In genomic region chr1:82220754-82221153, GRCh38 we compare ENCODE assay signal across 16 cellular contexts.
A peak's percentile ranks its signal among the peaks of the same experiment; 100 is the strongest.
DNase-seq lines count a peak whose midpoint lies in the region; ATAC-seq, FAIRE-seq and TF ChIP-seq lines count a peak whose summit lies in the region.
"Had no signal": no experiment of that assay in that cellular context is flagged by ENCODE, and none has a peak within 500 bp of the region (broad histone marks: within the 10 kb centered on the region; RNA-seq: fewer than 3 reads in every experiment).

No MANE protein-coding gene starts in this region.

- H3K4ac ChIP-seq in H1 (replicated peaks; ENCODE audit: insufficient read length, low read depth, low read length): no peak overlapping the region

- DNase-seq in GM23338 (ENCODE audit: low spot score) (no peak), H1 (ENCODE audit: low read depth in 1 of 2, low spot score in 2 of 2) (no peak), neural crest cell (ENCODE audit: low read depth, low spot score) (no peak), glutamatergic neuron (no peak), SKM-1 (lab: John Stamatoyannopoulos, UW; ENCODE audit: unreplicated experiment) (no peak), erythroblast (lab: John Stamatoyannopoulos, UW) (no peak), cardiac septum (ENCODE audit: low spot score) (no peak)
- DNase-seq: 8988T; Calu3; CD4-positive, alpha-beta memory T cell; DMS79 treated with DMSO at 0.1 percent for 48 hours; HCEC 1CT had no signal

- no peak overlapping the region for H2BK120ac ChIP-seq in H1 (replicated peaks; ENCODE audit: low read depth, low read length)

- ATAC-seq in GM23338: peak; percentile 53
- ATAC-seq: GM12878 had no signal

- no peak overlapping the region for H3K23ac ChIP-seq in H1 (ENCODE audit: insufficient read length)

- H2AK5ac ChIP-seq in H1 (ENCODE audit: low read depth, low read length): no peak overlapping the region

- no peak overlapping the region for H3K14ac ChIP-seq in H1 (ENCODE audit: insufficient read length)

- intact Hi-C loops in cardiac septum (cut with DNase I): no loop called here

- H3K79me1 ChIP-seq in H1 (ENCODE audit: low read depth, low read length): no peaks in the 10 kb centered on the region

- H3K27me3 Mint-ChIP-seq in GM23338 (ENCODE audit: insufficient read depth, low read depth, poor library complexity): no peaks in the 10 kb centered on the region
- H3K27me3 Mint-ChIP-seq in neural crest cell (ENCODE audit: low read depth): no peaks in the 10 kb centered on the region
- H3K27me3 Mint-ChIP-seq in glutamatergic neuron (ENCODE audit: unreplicated experiment): no peaks in the 10 kb centered on the region
- H3K27me3 Mint-ChIP-seq: CD4-positive, alpha-beta memory T cell had no signal

- no peaks in the 10 kb centered on the region for H3F3A ChIP-seq in GM23338 (replicated peaks; ENCODE audit: low read depth)

- H3K79me2 ChIP-seq in GM23338 (replicated peaks; ENCODE audit: insufficient read depth) (no peaks in the 10 kb centered on the region), H1 (ENCODE audit: control insufficient read depth in 1 of 2, insufficient read depth in 2 of 2, low read length in 2 of 2) (no peaks in the 10 kb centered on the region)

- H3K23me2 ChIP-seq in H1 (ENCODE audit: low read depth, low read length): no peaks in the 10 kb centered on the region

- H3K9me3 Mint-ChIP-seq in GM23338 (no peaks in the 10 kb centered on the region), neural crest cell (no peaks in the 10 kb centered on the region), glutamatergic neuron (ENCODE audit: unreplicated experiment) (no peaks in the 10 kb centered on the region)

- no peak overlapping the region for H3K4me2 ChIP-seq in GM23338
- no peak overlapping the region for H3K4me2 ChIP-seq in H1 (ENCODE audit: insufficient read depth in 1 of 2, low read depth in 2 of 2, low read length in 2 of 2)
- H3K4me2 ChIP-seq: BLaER1 had no signal

- TF ChIP-seq CTCF in GM23338 (conservative IDR thresholded peaks at IDR 0.05; ENCODE audit: low read depth in 2 of 2) (no peak), H1 (IDR thresholded peaks at IDR 0.05; ENCODE audit: control extremely low read depth in 1 of 3, insufficient read depth in 1 of 3, low read depth in 1 of 3, low read length in 3 of 3) (no peak), neural crest cell (conservative IDR thresholded peaks at IDR 0.05) (no peak), glutamatergic neuron (IDR thresholded peaks at IDR 0.05; ENCODE audit: partially characterized antibody, unreplicated experiment) (no peak)

- H2AFZ ChIP-seq in GM23338 (no peak overlapping the region), H1 (ENCODE audit: low read length) (no peak overlapping the region)

- no peak overlapping the region for H3K4me3 Mint-ChIP-seq in GM23338
- no peak overlapping the region for H3K4me3 Mint-ChIP-seq in neural crest cell
- no peak overlapping the region for H3K4me3 Mint-ChIP-seq in glutamatergic neuron (ENCODE audit: unreplicated experiment)
- H3K4me3 Mint-ChIP-seq: CD14-positive monocyte; CD4-positive, alpha-beta memory T cell had no signal

- H3K27ac Mint-ChIP-seq in GM23338 (no peak overlapping the region), neural crest cell (ENCODE audit: unreplicated experiment) (peak overlapping the region; percentile 9), glutamatergic neuron (ENCODE audit: unreplicated experiment) (no peak overlapping the region)
- H3K27ac Mint-ChIP-seq: CD14-positive monocyte; CD4-positive, alpha-beta memory T cell had no signal

- H2BK12ac ChIP-seq in H1 (ENCODE audit: low read depth, low read length): no peak overlapping the region

- H3K36me3 ChIP-seq in GM23338 (ENCODE audit: insufficient read depth): no peaks in the 10 kb centered on the region
- H3K36me3 ChIP-seq in H1 (ENCODE audit: control insufficient read depth in 2 of 4, insufficient read depth in 4 of 4, low read length in 3 of 4): no peaks in the 10 kb centered on the region
- H3K36me3 ChIP-seq: BLaER1 had no signal

- H3K4me1 ChIP-seq in GM23338 (ENCODE audit: insufficient read depth) (no peaks in the 10 kb centered on the region), H1 (replicated peaks in 1 of 4; ENCODE audit: control insufficient read depth in 3 of 4, insufficient read depth in 4 of 4, low read length in 3 of 4) (peaks cover 0 to 3% (median 0%) of the 10 kb centered on the region in 4 experiments; a peak in 1 of 7 replicates)
- H3K4me1 ChIP-seq: BLaER1 had no signal

- no peak overlapping the region for H2BK15ac ChIP-seq in H1 (ENCODE audit: low read length)

- POLR2A ChIA-PET in H1 (lab: Charles Lee; ENCODE audit: partially characterized antibody): no interaction called here

- no peak overlapping the region for H3K9ac ChIP-seq in H1 (replicated peaks in 1 of 4; ENCODE audit: extremely low read depth in 1 of 4, low read depth in 3 of 4, low read length in 3 of 4)
- H3K9ac ChIP-seq: BLaER1 had no signal

- H3K36me3 Mint-ChIP-seq in GM23338 (ENCODE audit: low read depth) (no peaks in the 10 kb centered on the region), neural crest cell (ENCODE audit: low read depth) (no peaks in the 10 kb centered on the region), glutamatergic neuron (ENCODE audit: unreplicated experiment) (no peaks in the 10 kb centered on the region)
- H3K36me3 Mint-ChIP-seq: CD14-positive monocyte; CD4-positive, alpha-beta memory T cell had no signal

- TF ChIP-seq POLR2A in H1 (IDR thresholded peaks at IDR 0.05; ENCODE audit: control extremely low read depth in 1 of 2, low read depth in 2 of 2, low read length in 2 of 2) (no peak), erythroblast (IDR thresholded peaks at IDR 0.05; ENCODE audit: low read length) (no peak)

- 0 out of 2 replicates have a peak overlapping the region, but pooled peaks have one; percentile 14 for H4K8ac ChIP-seq in H1 (ENCODE audit: extremely low read depth, insufficient read depth, low read length)

- peak; percentile 42 for FAIRE-seq in H1 (lab: Jason Lieb, UNC)
- FAIRE-seq: GM12878 had no signal

- H2BK20ac ChIP-seq in H1 (ENCODE audit: low read length): no peak overlapping the region

- no peak for TF ChIP-seq EP300 in H1 (IDR thresholded peaks at IDR 0.05; ENCODE audit: borderline replicate concordance in 1 of 2, low read depth in 2 of 2, low read length in 2 of 2)

- no peak overlapping the region for H3K18ac ChIP-seq in H1 (ENCODE audit: extremely low read depth, low read length)

- H2BK5ac ChIP-seq in H1 (ENCODE audit: low read depth, low read length): no peak overlapping the region

- H3K27ac ChIP-seq in GM23338 (ENCODE audit: low read depth) (no peak overlapping the region), H1 (ENCODE audit: low read depth, low read length) (no peak overlapping the region)
- H3K27ac ChIP-seq: BLaER1, HL-60 had no signal

- H3K4me3 ChIP-seq in GM23338: no peak overlapping the region
- H3K4me3 ChIP-seq in H1 (ENCODE audit: extremely low read depth in 1 of 4, insufficient read depth in 2 of 4, low read depth in 3 of 4, low read length in 4 of 4): no peak overlapping the region
- H3K4me3 ChIP-seq: BLaER1, GM12878 had no signal

- H3K9me2 ChIP-seq in GM23338 (ENCODE audit: insufficient read depth): no peaks in the 10 kb centered on the region; the same call in 1 of the 2 replicates

- no peak overlapping the region for H4K5ac ChIP-seq in H1 (ENCODE audit: insufficient read length, low read depth, low read length)

- no peaks in the 10 kb centered on the region for H3K27me3 ChIP-seq in GM23338 (ENCODE audit: insufficient read depth)
- no peaks in the 10 kb centered on the region for H3K27me3 ChIP-seq in H1 (replicated peaks in 1 of 4; ENCODE audit: control insufficient read depth in 3 of 4, extremely low read depth in 1 of 4, insufficient read depth in 3 of 4, low read length in 3 of 4)
- H3K27me3 ChIP-seq: BLaER1 had no signal

- H4K20me1 ChIP-seq in GM23338 (replicated peaks; ENCODE audit: insufficient read depth): no peaks in the 10 kb centered on the region
- no peaks in the 10 kb centered on the region for H4K20me1 ChIP-seq in H1 (replicated peaks in 1 of 2; ENCODE audit: control insufficient read depth in 1 of 2, insufficient read depth in 2 of 2, low read length in 2 of 2)
- H4K20me1 ChIP-seq: BLaER1 had no signal

- H3K9me3 ChIP-seq in H1 (ENCODE audit: insufficient read depth in 2 of 2, low read depth in 1 of 2, low read length in 1 of 2): no peaks in the 10 kb centered on the region
- H3K9me3 ChIP-seq: BLaER1 had no signal

- no peak overlapping the region for H3K56ac ChIP-seq in H1 (replicated peaks; ENCODE audit: insufficient read length, low read depth, low read length)

- H3K4me1 Mint-ChIP-seq in GM23338 (peaks cover 3% of the 10 kb centered on the region; the same call in 1 of the 3 replicates), neural crest cell (peaks cover 4% of the 10 kb centered on the region), glutamatergic neuron (ENCODE audit: low read depth, unreplicated experiment) (peaks cover 2% of the 10 kb centered on the region)
- H3K4me1 Mint-ChIP-seq: CD4-positive, alpha-beta memory T cell had no signal

- no peak overlapping the region for H4K91ac ChIP-seq in H1 (replicated peaks; ENCODE audit: insufficient read length, low read length)

- no peak for TF ChIP-seq RAD21 in H1 (IDR thresholded peaks at IDR 0.05 in 1 of 2, conservative IDR thresholded peaks at IDR 0.05 in 1 of 2; ENCODE audit: low read depth in 2 of 2, low read length in 2 of 2)

- CTCF ChIA-PET in H1 (lab: Charles Lee; ENCODE audit: partially characterized antibody): interaction anchor here (1.0 to 1.1 kb wide), 2 partner anchors 10 to 29 kb away, joined by 3 to 4 read pairs; no protein-coding TSS in a partner anchor

- WGBS in H1 (ENCODE audit: extremely low coverage in 1 of 2, insufficient coverage in 1 of 2, insufficient read length in 1 of 2, insufficient replicate concordance in 2 of 2, low coverage in 1 of 2, low lambda C conversion rate in 2 of 2, missing lambda C conversion rate in 1 of 2), 2 experiments: 88% methylated on average over 5 of the region's 5 CpGs; no CpG with 5 or more reads in 1 of the 2 experiments

TF ChIP-seq in H1, 55 proteins besides CTCF, POLR2A, EP300 and RAD21:
- TF ChIP-seq TEAD4 (IDR thresholded peaks at IDR 0.05; ENCODE audit: low read depth, low read length) (0 out of 2 replicates have a peak, but pooled peaks have one; percentile 10), POLR2AphosphoS5 (IDR thresholded peaks at IDR 0.05; ENCODE audit: low read depth, low read length) (no peak), CTBP2 (IDR thresholded peaks at IDR 0.05; ENCODE audit: borderline replicate concordance, insufficient read depth, insufficient read length, low read length) (no peak)
